ENCODE assay signal across 8 cellular contexts in genomic region chr6:25359191-25359861, GRCh38.
DNase-seq lines count a peak whose midpoint lies in the region; TF ChIP-seq lines count a peak whose summit lies in the region.

No MANE protein-coding gene starts in this region.

- peaks cover 22% of the 10 kb centered on the region for H3K4me1 ChIP-seq in fibroblast of lung (ENCODE audit: control insufficient read depth, extremely low read depth, insufficient read depth, low read length)
- peaks cover 27% of the 10 kb centered on the region for H3K4me1 ChIP-seq in osteoblast (ENCODE audit: insufficient read depth, low read length)

- peak overlapping the region; percentile 32 for H3K9ac ChIP-seq in fibroblast of lung (ENCODE audit: insufficient read depth, low read length)

- no peaks in the 10 kb centered on the region for H4K20me1 ChIP-seq in fibroblast of lung (ENCODE audit: control insufficient read depth, extremely low read depth, insufficient read depth, low read length)
- H4K20me1 ChIP-seq in osteoblast (ENCODE audit: insufficient read depth, low read length), result no peaks in the 10 kb centered on the region

- CTCF ChIA-PET in BJ (lab: Yijun Ruan, JAX), result interaction anchor here (0.7 to 1.0 kb wide), 2 partner anchors 80 to 136 kb away, joined by 3 read pairs; partner anchors contain the start of gene CARMIL1

- POLR2A ChIA-PET in BJ (lab: Charles Lee), result no interaction called here

- peak overlapping the region; percentile 19; the same call in 1 of the 2 replicates for H3K4me3 ChIP-seq in BJ (ENCODE audit: low read depth, low read length)
- peak overlapping the region in 2 of 4 experiments; percentile 10 to 34 for H3K4me3 ChIP-seq in fibroblast of lung (replicated peaks in 1 of 4; ENCODE audit: control extremely low read depth in 1 of 4, insufficient read depth in 1 of 4, low read depth in 3 of 4, low read length in 4 of 4)
- H3K4me3 ChIP-seq in osteoblast (ENCODE audit: insufficient read depth, low read length), result peak overlapping the region; percentile 54

- H3K27ac ChIP-seq in fibroblast of lung (ENCODE audit: insufficient read depth, low read length) (peak overlapping the region; percentile 80), osteoblast (ENCODE audit: low read depth, low read length) (peak overlapping the region; percentile 75)

- peak; percentile 80 for DNase-seq in BJ (ENCODE audit: low read depth)
- peak; percentile 81 for DNase-seq in NCI-H226
- peak; percentile 76 to 85 for DNase-seq in fibroblast of lung (ENCODE audit: low read depth in 2 of 2)
- peak; percentile 72 for DNase-seq in osteoblast (ENCODE audit: insufficient read length, low spot score, missing footprints)
- DNase-seq in DMS114 treated with DMSO at 0.1 percent for 48 hours (lab: John Stamatoyannopoulos, UW; ENCODE audit: unreplicated experiment), result no peak
- DNase-seq in SK-N-DZ (ENCODE audit: low spot score), result no peak
- DNase-seq in DMS79 treated with DMSO at 0.1 percent for 48 hours (lab: John Stamatoyannopoulos, UW), result no peak
- DNase-seq in NCI-H2107 (lab: John Stamatoyannopoulos, UW), result no peak

- no peak for TF ChIP-seq CTCF in BJ (IDR thresholded peaks at IDR 0.05; ENCODE audit: insufficient read depth, low read depth, low read length)
- peak in 1 of 2 donors; percentile 5 for TF ChIP-seq CTCF in fibroblast of lung (conservative IDR thresholded peaks at IDR 0.05 in 1 of 2, IDR thresholded peaks at IDR 0.05 in 1 of 2; ENCODE audit: low read depth in 1 of 2, low read length in 2 of 2)
- no peak for TF ChIP-seq CTCF in osteoblast (IDR thresholded peaks at IDR 0.05; ENCODE audit: extremely low read depth, low read depth, low read length)

- H3K4me2 ChIP-seq in fibroblast of lung (ENCODE audit: extremely low read depth, insufficient read depth, low read length) (peak overlapping the region; percentile 92), osteoblast (ENCODE audit: insufficient read depth, low read length) (peak overlapping the region; percentile 82)

- H3K27me3 ChIP-seq in BJ (ENCODE audit: control insufficient read depth, insufficient read depth, low read length) (no peaks in the 10 kb centered on the region), fibroblast of lung (ENCODE audit: control insufficient read depth, insufficient read depth, low read length) (no peaks in the 10 kb centered on the region), osteoblast (ENCODE audit: insufficient read depth, low read length) (no peaks in the 10 kb centered on the region)

- peak overlapping the region; percentile 78 for H2AFZ ChIP-seq in fibroblast of lung (ENCODE audit: low read length)
- peak overlapping the region; percentile 78 for H2AFZ ChIP-seq in osteoblast (ENCODE audit: low read length)

- H3K36me3 ChIP-seq in BJ (ENCODE audit: control insufficient read depth, insufficient read depth, low read length) (no peaks in the 10 kb centered on the region), fibroblast of lung (ENCODE audit: control insufficient read depth, insufficient read depth, low read length) (no peaks in the 10 kb centered on the region), osteoblast (ENCODE audit: insufficient read depth, low read length) (no peaks in the 10 kb centered on the region)

- no peaks in the 10 kb centered on the region for H3K79me2 ChIP-seq in fibroblast of lung (ENCODE audit: control insufficient read depth, insufficient read depth, low read length)
- H3K79me2 ChIP-seq in osteoblast (ENCODE audit: insufficient read depth, low read length), result peaks cover 2% of the 10 kb centered on the region

- H3K9me3 ChIP-seq in fibroblast of lung (ENCODE audit: control insufficient read depth, insufficient read depth, low read depth, low read length), result no peaks in the 10 kb centered on the region
- H3K9me3 ChIP-seq in osteoblast (ENCODE audit: low read depth, low read length), result no peaks in the 10 kb centered on the region

Comparison
In these comparisons a context has a peak if more than half of its experiments do, and no peak if none do; other contexts are left out.
1. DNase-seq: peak in BJ (single experiment), NCI-H226 (single experiment), fibroblast of lung (2 of 2) and osteoblast (single experiment); none in DMS114 treated with DMSO at 0.1 percent for 48 hours (single experiment), SK-N-DZ (single experiment), DMS79 treated with DMSO at 0.1 percent for 48 hours (single experiment) and NCI-H2107 (single experiment).